18 cellular contexts compared by ENCODE assay signal in the genomic region with DNA sequence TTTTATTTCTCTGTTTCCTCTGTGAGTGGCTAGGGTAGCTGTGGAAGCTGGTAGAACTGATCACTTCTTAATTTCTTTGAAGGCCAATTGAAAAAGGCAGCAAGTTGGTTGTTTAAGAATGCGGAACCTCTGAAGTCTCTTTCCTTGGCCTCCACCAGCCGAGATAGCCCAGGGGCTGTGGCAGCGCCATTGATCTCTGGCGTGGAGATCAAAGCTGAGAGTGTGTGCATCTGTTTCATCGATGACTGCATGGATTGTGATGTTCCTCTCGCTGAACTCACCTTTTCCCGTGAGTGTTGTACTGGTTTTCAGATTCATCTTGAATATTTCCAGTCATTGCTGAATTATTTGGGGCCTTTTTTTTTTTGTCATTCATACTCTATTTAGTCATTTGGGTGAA.
A peak's percentile ranks its signal among the peaks of the same experiment; 100 is the strongest.
DNase-seq lines count a peak whose midpoint lies in the region; ATAC-seq and TF ChIP-seq lines count a peak whose summit lies in the region.
"Had no signal": no experiment of that assay in that cellular context is flagged by ENCODE, and none has a peak within 500 bp of the region (broad histone marks: within the 10 kb centered on the region; RNA-seq: fewer than 3 reads in every experiment).

No MANE protein-coding gene starts in this region.

- no peak for DNase-seq in activated CD8-positive, alpha-beta T cell treated with anti-CD3 and anti-CD28 coated beads for 36 hours
- no peak for DNase-seq in activated CD8-positive, alpha-beta T cell treated with anti-CD3 and anti-CD28 coated beads, Interleukin-2, amount 10 ng/mL, durations not matched to agents 7 days and 5 days
- peak; percentile 15 for DNase-seq in stimulated activated CD4-positive, alpha-beta T cell treated with anti-CD3 and anti-CD28 coated beads, Interleukin-1b, Interleukin-23, amount 100 ng/mL, for 48 hours
- DNase-seq in stimulated activated CD4-positive, alpha-beta T cell treated with anti-CD3 and anti-CD28 coated beads, Interleukin-4, amount 100 ng/mL, for 4 hours = no peak
- peak; percentile 74 for DNase-seq in esophagus muscularis mucosa (ENCODE audit: extremely low spot score)
- peak; percentile 48 to 75 for DNase-seq in trophoblast cell
- DNase-seq: CD8-positive, alpha-beta T cell; COR-L47; DMS 273 treated with DMSO at 0.1 percent for 48 hours; DMS53; GDM1; HCEC 1CT had no signal

- no peak overlapping the region for H2AK5ac ChIP-seq in trophoblast cell (ENCODE audit: low read length)

- H3K27ac ChIP-seq in esophagus muscularis mucosa (replicated peaks in 1 of 4) (no peak overlapping the region), trophoblast cell (ENCODE audit: low read depth, low read length) (no peak overlapping the region)
- H3K27ac ChIP-seq: BLaER1 treated with 17β-estradiol and CSF1 and Interleukin-3, amounts not matched to agents 10 nM and 100 nM; HL-60 had no signal

- no peak for ATAC-seq in activated CD8-positive, alpha-beta T cell treated with anti-CD3 and anti-CD28 coated beads for 36 hours
- no peak for ATAC-seq in activated CD8-positive, alpha-beta T cell treated with anti-CD3 and anti-CD28 coated beads, Interleukin-2, amount 10 ng/mL, durations not matched to agents 7 days and 5 days
- ATAC-seq in HG03442 (IDR thresholded peaks at IDR 0.05; ENCODE audit: unreplicated experiment) (no peak), GM21526 (IDR thresholded peaks at IDR 0.05; ENCODE audit: low FRiP score, unreplicated experiment) (no peak)
- ATAC-seq: CD8-positive, alpha-beta T cell; GM23338 had no signal

- H3K27ac Mint-ChIP-seq in activated CD8-positive, alpha-beta T cell treated with anti-CD3 and anti-CD28 coated beads for 36 hours = peak overlapping the region; percentile 38
- no peak overlapping the region for H3K27ac Mint-ChIP-seq in activated CD8-positive, alpha-beta T cell treated with anti-CD3 and anti-CD28 coated beads, Interleukin-2, amount 10 ng/mL, durations not matched to agents 7 days and 5 days
- H3K27ac Mint-ChIP-seq: B cell; CD8-positive, alpha-beta T cell had no signal

- H3K9ac ChIP-seq in trophoblast cell (ENCODE audit: low read length) = no peak overlapping the region
- H3K9ac ChIP-seq: BLaER1 treated with 17β-estradiol and CSF1 and Interleukin-3, amounts not matched to agents 10 nM and 100 nM had no signal

- H3K18ac ChIP-seq in trophoblast cell (ENCODE audit: low read length) = no peak overlapping the region

- H3K4me2 ChIP-seq in trophoblast cell (ENCODE audit: low read length) = no peak overlapping the region
- H3K4me2 ChIP-seq: GM23338 had no signal

- peaks cover 9% of the 10 kb centered on the region for H3K4me1 Mint-ChIP-seq in activated CD8-positive, alpha-beta T cell treated with anti-CD3 and anti-CD28 coated beads for 36 hours (ENCODE audit: low read depth)
- no peaks in the 10 kb centered on the region for H3K4me1 Mint-ChIP-seq in activated CD8-positive, alpha-beta T cell treated with anti-CD3 and anti-CD28 coated beads, Interleukin-2, amount 10 ng/mL, durations not matched to agents 7 days and 5 days (ENCODE audit: low read depth)
- H3K4me1 Mint-ChIP-seq: B cell, GM23338 had no signal

- H3K36me3 ChIP-seq in esophagus muscularis mucosa = peaks cover 32 to 83% (median 62%) of the 10 kb centered on the region in 4 donors
- H3K36me3 ChIP-seq in trophoblast cell (ENCODE audit: control insufficient read depth in 1 of 2, insufficient read depth in 2 of 2, low read length in 2 of 2) = peaks cover 20 to 25% of the 10 kb centered on the region in 2 experiments

- H3K9me3 ChIP-seq in esophagus muscularis mucosa (no peaks in the 10 kb centered on the region), trophoblast cell (ENCODE audit: insufficient read depth, low read depth, low read length) (no peaks in the 10 kb centered on the region)
- H3K9me3 ChIP-seq: BLaER1 treated with 17β-estradiol and CSF1 and Interleukin-3, amounts not matched to agents 10 nM and 100 nM had no signal

- H3K27me3 Mint-ChIP-seq in activated CD8-positive, alpha-beta T cell treated with anti-CD3 and anti-CD28 coated beads for 36 hours = no peaks in the 10 kb centered on the region
- no peaks in the 10 kb centered on the region for H3K27me3 Mint-ChIP-seq in activated CD8-positive, alpha-beta T cell treated with anti-CD3 and anti-CD28 coated beads, Interleukin-2, amount 10 ng/mL, durations not matched to agents 7 days and 5 days (ENCODE audit: low read depth)
- H3K27me3 Mint-ChIP-seq: B cell had no signal

- no peak overlapping the region for H2BK5ac ChIP-seq in trophoblast cell (ENCODE audit: low read depth, low read length, poor library complexity)

- no peak for TF ChIP-seq POLR2A in esophagus muscularis mucosa (IDR thresholded peaks at IDR 0.05; ENCODE audit: low read depth)

- WGBS in esophagus muscularis mucosa = 98% methylated on average over 7 of the region's 7 CpGs
- WGBS in trophoblast cell (ENCODE audit: extremely low coverage, insufficient coverage, insufficient read length) = no CpG with 5 or more reads among the region's 7 CpGs

- POLR2A ChIA-PET in activated CD8-positive, alpha-beta T cell treated with anti-CD3 and anti-CD28 coated beads for 36 hours (lab: Charles Lee) = interaction anchor here (0.7 kb wide), 1 partner anchor 289 kb away, joined by 3 read pairs; no protein-coding TSS in a partner anchor
- POLR2A ChIA-PET in activated CD8-positive, alpha-beta T cell treated with anti-CD3 and anti-CD28 coated beads, Interleukin-2, amount 10 ng/mL, durations not matched to agents 7 days and 5 days (lab: Charles Lee) = no interaction called here

- H2BK120ac ChIP-seq in trophoblast cell (ENCODE audit: insufficient read depth, low read length, poor library complexity) = no peak overlapping the region

- H3K4me1 ChIP-seq in esophagus muscularis mucosa = no peaks in the 10 kb centered on the region
- H3K4me1 ChIP-seq in trophoblast cell (ENCODE audit: control insufficient read depth in 1 of 2, insufficient read depth in 2 of 2, low read length in 2 of 2) = peaks cover 0 to 2% of the 10 kb centered on the region in 2 experiments

- H4K8ac ChIP-seq in trophoblast cell (ENCODE audit: low read depth, low read length) = no peak overlapping the region

- TF ChIP-seq EP300 in esophagus muscularis mucosa (IDR thresholded peaks at IDR 0.05) = no peak

- H4K91ac ChIP-seq in trophoblast cell (ENCODE audit: low read depth, low read length) = no peak overlapping the region

- H3K4me3 Mint-ChIP-seq in activated CD8-positive, alpha-beta T cell treated with anti-CD3 and anti-CD28 coated beads for 36 hours = no peak overlapping the region
- no peak overlapping the region for H3K4me3 Mint-ChIP-seq in activated CD8-positive, alpha-beta T cell treated with anti-CD3 and anti-CD28 coated beads, Interleukin-2, amount 10 ng/mL, durations not matched to agents 7 days and 5 days
- H3K4me3 Mint-ChIP-seq: B cell; CD8-positive, alpha-beta T cell; GM23338 had no signal

- CTCF ChIA-PET in activated CD8-positive, alpha-beta T cell treated with anti-CD3 and anti-CD28 coated beads for 36 hours (lab: Charles Lee) = interaction anchor here (0.6 to 1.3 kb wide), 3 partner anchors 97 to 331 kb away, joined by 3 to 4 read pairs (median 3); no protein-coding TSS in a partner anchor
- CTCF ChIA-PET in activated CD8-positive, alpha-beta T cell treated with anti-CD3 and anti-CD28 coated beads, Interleukin-2, amount 10 ng/mL, durations not matched to agents 7 days and 5 days (lab: Charles Lee) = interaction anchor here (0.7 kb wide), 1 partner anchor 52 kb away, joined by 3 read pairs; no protein-coding TSS in a partner anchor

- H3K79me2 ChIP-seq in trophoblast cell (ENCODE audit: control insufficient read depth, insufficient read depth, low read length, poor library complexity) = no peaks in the 10 kb centered on the region

- no peak overlapping the region for H3K23ac ChIP-seq in trophoblast cell (ENCODE audit: low read length)

- H2BK12ac ChIP-seq in trophoblast cell (ENCODE audit: low read length) = no peak overlapping the region

- H3K14ac ChIP-seq in trophoblast cell (ENCODE audit: low read length) = no peak overlapping the region

- H3K36me3 Mint-ChIP-seq in activated CD8-positive, alpha-beta T cell treated with anti-CD3 and anti-CD28 coated beads for 36 hours (ENCODE audit: low read depth) = peaks cover 28% of the 10 kb centered on the region
- peaks cover 37% of the 10 kb centered on the region for H3K36me3 Mint-ChIP-seq in activated CD8-positive, alpha-beta T cell treated with anti-CD3 and anti-CD28 coated beads, Interleukin-2, amount 10 ng/mL, durations not matched to agents 7 days and 5 days (ENCODE audit: low read depth)

- H3K9me3 Mint-ChIP-seq in activated CD8-positive, alpha-beta T cell treated with anti-CD3 and anti-CD28 coated beads for 36 hours = no peaks in the 10 kb centered on the region
- H3K9me3 Mint-ChIP-seq in activated CD8-positive, alpha-beta T cell treated with anti-CD3 and anti-CD28 coated beads, Interleukin-2, amount 10 ng/mL, durations not matched to agents 7 days and 5 days (ENCODE audit: insufficient read depth) = no peaks in the 10 kb centered on the region
- H3K9me3 Mint-ChIP-seq: CD8-positive, alpha-beta T cell; GM23338 had no signal

- no peaks in the 10 kb centered on the region for H3K79me1 ChIP-seq in trophoblast cell (ENCODE audit: low read length)

- intact Hi-C loops in activated CD8-positive, alpha-beta T cell treated with anti-CD3 and anti-CD28 coated beads for 36 hours (cut with micrococcal nuclease) = no loop called here
- intact Hi-C loops in esophagus muscularis mucosa (cut with DNase I) = no loop called here

- H3K27me3 ChIP-seq in esophagus muscularis mucosa = no peaks in the 10 kb centered on the region
- no peaks in the 10 kb centered on the region for H3K27me3 ChIP-seq in trophoblast cell (ENCODE audit: insufficient read depth, low read length)
- H3K27me3 ChIP-seq: BLaER1 treated with 17β-estradiol and CSF1 and Interleukin-3, amounts not matched to agents 10 nM and 100 nM had no signal

- H2AFZ ChIP-seq in trophoblast cell (ENCODE audit: insufficient read depth, low read length, poor library complexity) = no peak overlapping the region
- H2AFZ ChIP-seq: GM23338 had no signal

- H3K4ac ChIP-seq in trophoblast cell (ENCODE audit: low read depth, low read length) = no peak overlapping the region

- H3K4me3 ChIP-seq in esophagus muscularis mucosa (no peak overlapping the region), trophoblast cell (ENCODE audit: low read depth, low read length) (no peak overlapping the region)
- H3K4me3 ChIP-seq: BLaER1 treated with 17β-estradiol and CSF1 and Interleukin-3, amounts not matched to agents 10 nM and 100 nM; GM23338 had no signal

- no peak overlapping the region for H4K12ac ChIP-seq in trophoblast cell (ENCODE audit: low read depth, low read length)

- TF ChIP-seq CTCF in activated CD8-positive, alpha-beta T cell treated with anti-CD3 and anti-CD28 coated beads for 36 hours (IDR thresholded peaks at IDR 0.05) = no peak
- no peak for TF ChIP-seq CTCF in esophagus muscularis mucosa (IDR thresholded peaks at IDR 0.05)

Comparison
In these comparisons a context has a peak if more than half of its experiments do, and no peak if none do; other contexts are left out.
1. DNase-seq: peak in stimulated activated CD4-positive, alpha-beta T cell treated with anti-CD3 and anti-CD28 coated beads, Interleukin-1b, Interleukin-23, amount 100 ng/mL, for 48 hours (single experiment), esophagus muscularis mucosa (single experiment) and trophoblast cell (2 of 2); none in activated CD8-positive, alpha-beta T cell treated with anti-CD3 and anti-CD28 coated beads for 36 hours (single experiment), activated CD8-positive, alpha-beta T cell treated with anti-CD3 and anti-CD28 coated beads, Interleukin-2, amount 10 ng/mL, durations not matched to agents 7 days and 5 days (single experiment) and stimulated activated CD4-positive, alpha-beta T cell treated with anti-CD3 and anti-CD28 coated beads, Interleukin-4, amount 100 ng/mL, for 4 hours (0 of 2).